Comparison of ENCODE assay signal across 10 cellular contexts in the genomic region with DNA sequence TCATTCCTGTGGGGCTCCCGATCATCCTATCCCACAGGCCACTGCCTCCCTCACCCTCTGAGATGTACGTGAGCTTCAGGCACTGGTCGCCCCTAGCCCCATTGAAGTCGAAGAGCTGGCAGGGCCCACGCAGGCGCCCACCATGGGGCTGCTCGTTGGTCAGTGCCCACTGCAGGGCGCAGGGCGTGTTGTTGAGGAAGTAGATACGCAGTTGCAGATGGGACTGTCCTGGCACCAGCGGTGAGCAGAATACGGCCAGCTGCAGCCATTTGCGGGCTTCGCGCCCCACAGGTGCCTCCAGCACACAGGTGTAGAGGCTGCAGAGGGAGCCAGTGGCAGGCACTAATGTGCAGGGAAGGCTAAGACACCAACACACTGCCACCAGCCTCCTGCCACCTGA. TPM values are rescaled to one million over a fixed set of nuclear protein-coding genes. Genes with fewer than 3 reads are reported as not detected.
"Had no signal": no experiment of that assay in that cellular context is flagged by ENCODE, and none has a peak within 500 bp of the region (broad histone marks: within the 10 kb centered on the region; RNA-seq: fewer than 3 reads in every experiment).

No MANE protein-coding gene starts in this region.

- FAIRE-seq: H1, H54, K562 had no signal

- H3K4me2 ChIP-seq: GM23338 had no signal

- H2AFZ ChIP-seq: GM23338 had no signal

- DNase-seq: H9, HCEC 1CT, HFFc6, IMR-90 had no signal

- H3K4me3 ChIP-seq: GM23338, K562 had no signal

- H3K9me3 Mint-ChIP-seq: GM23338, H9, HFFc6 had no signal

- H3K27ac ChIP-seq: HL-60 had no signal

- H3K27ac Mint-ChIP-seq: GM23338, H9, HFFc6 had no signal

- H3K4me3 Mint-ChIP-seq: GM23338, H9, HFFc6 had no signal

- ATAC-seq: GM23338, K562 had no signal

RNA-seq across cellular contexts. Expression of a gene that starts 6.2 kb away (rescaled TPM):
- total RNA-seq: HFFc6, IMR-90 had no signal
- polyA plus RNA-seq: IMR-90 had no signal

RNA-seq across cellular contexts. Expression of a gene that starts 9.4 kb away (rescaled TPM):
- total RNA-seq: GM23338, H1, H9, HFFc6, IMR-90, K562 had no signal
- polyA plus RNA-seq: H1, IMR-90, K562 had no signal

RNA-seq across cellular contexts. Expression of a gene that starts 20.2 kb away (rescaled TPM):
- total RNA-seq: GM23338, H1, H9, HFFc6, HT1080, IMR-90, K562 had no signal
- polyA plus RNA-seq: H1, IMR-90 had no signal
